Comparison of ENCODE assay signal across 20 cellular contexts in the genomic region with DNA sequence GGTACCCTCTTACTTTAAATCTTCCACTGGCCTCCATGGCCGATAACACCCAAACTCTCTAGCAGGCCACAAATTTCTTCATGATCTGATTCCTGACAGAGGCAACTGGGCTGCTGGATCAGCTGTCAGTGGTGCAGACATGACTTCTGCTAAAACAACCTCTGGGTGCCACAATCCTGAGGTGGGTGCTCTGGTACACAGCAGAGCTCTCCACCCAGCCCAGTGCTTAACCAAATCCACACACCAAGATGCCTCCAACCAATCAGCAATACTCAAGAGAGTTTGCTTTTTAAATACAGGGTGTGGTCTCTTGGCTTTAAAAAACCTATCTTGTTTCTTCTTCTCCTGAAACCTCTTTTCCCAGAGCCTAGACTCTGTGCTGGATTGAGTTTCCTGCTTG.
A peak's percentile ranks its signal among the peaks of the same experiment; 100 is the strongest.
DNase-seq lines count a peak whose midpoint lies in the region; ATAC-seq and TF ChIP-seq lines count a peak whose summit lies in the region.
"Had no signal": no experiment of that assay in that cellular context is flagged by ENCODE, and none has a peak within 500 bp of the region (broad histone marks: within the 10 kb centered on the region; RNA-seq: fewer than 3 reads in every experiment).

No MANE protein-coding gene starts in this region.

- no peak overlapping the region for H2BK12ac ChIP-seq in H9 (ENCODE audit: insufficient read length, low read depth, low read length)

- H3K9me3 ChIP-seq in BLaER1 treated with 17β-estradiol and CSF1 and Interleukin-3, amounts not matched to agents 10 nM and 100 nM (replicated peaks in 1 of 11) = peaks cover 7 to 10% (median 9%) of the 10 kb centered on the region in 11 experiments; a peak in 21 of 22 replicates
- no peaks in the 10 kb centered on the region for H3K9me3 ChIP-seq in Karpas-422 (ENCODE audit: low read length)
- H3K9me3 ChIP-seq in H9 (ENCODE audit: control insufficient read depth, low read depth, low read length) = no peaks in the 10 kb centered on the region
- H3K9me3 ChIP-seq: Caco-2 had no signal

- no peaks in the 10 kb centered on the region for H3K36me3 ChIP-seq in BLaER1 treated with 17β-estradiol and CSF1 and Interleukin-3, amounts not matched to agents 10 nM and 100 nM
- no peaks in the 10 kb centered on the region; the same call in 1 of the 2 replicates for H3K36me3 ChIP-seq in Karpas-422 (ENCODE audit: insufficient read depth, low read length)

- H2AK5ac ChIP-seq in H9 (ENCODE audit: insufficient read length, low read length) = no peak overlapping the region

- peak overlapping the region in 6 of 11 experiments; percentile 17 to 93 (median 84); a peak in 8 of 22 replicates for H3K27ac ChIP-seq in BLaER1 treated with 17β-estradiol and CSF1 and Interleukin-3, amounts not matched to agents 10 nM and 100 nM
- H3K27ac ChIP-seq in Karpas-422 (ENCODE audit: low read length) (peak overlapping the region; percentile 98), H9 (ENCODE audit: insufficient read length, low read depth, low read length) (no peak overlapping the region)

- no peaks in the 10 kb centered on the region for H4K20me1 ChIP-seq in BLaER1 treated with 17β-estradiol and CSF1 and Interleukin-3, amounts not matched to agents 10 nM and 100 nM
- H4K20me1 ChIP-seq in Karpas-422 (ENCODE audit: insufficient read depth, low read depth, low read length) (no peaks in the 10 kb centered on the region), H9 (ENCODE audit: control insufficient read depth, insufficient read depth, insufficient read length) (no peaks in the 10 kb centered on the region)

- TF ChIP-seq CTCF in activated B cell treated with CpG ODN at 0.5 μM for 24 hours (IDR thresholded peaks at IDR 0.05) (no peak), H9 (conservative IDR thresholded peaks at IDR 0.05) (no peak)

- H3K4me1 Mint-ChIP-seq in activated B cell treated with CpG ODN at 0.5 μM for 24 hours (peaks cover 87% of the 10 kb centered on the region), H9 (peaks cover 8 to 15% of the 10 kb centered on the region in 2 experiments)
- H3K4me1 Mint-ChIP-seq in stimulated activated memory B cell treated with anti-CD40 and anti-IgM and Interleukin-4, amounts not matched to agents 10 μg/mL and 1 μg/mL and 100 μg/mL, for 72 hours = peaks cover 74% of the 10 kb centered on the region
- H3K4me1 Mint-ChIP-seq: CD4-positive, alpha-beta memory T cell had no signal

- no peak overlapping the region for H3K18ac ChIP-seq in H9 (ENCODE audit: insufficient read length, low read depth, low read length)

- DNase-seq in Karpas-422 = peak; percentile 82
- DNase-seq in activated B cell treated with CpG ODN at 0.5 μM for 24 hours = no peak
- DNase-seq in H9 = no peak
- no peak for DNase-seq in G401 (ENCODE audit: low spot score)
- DNase-seq: Caco-2; CD4-positive, alpha-beta memory T cell; DMS 273 treated with DMSO at 0.1 percent for 48 hours; DND-41; GDM1; H7; HFFc6; NCI-H1694 treated with DMSO at 0.1 percent for 48 hours; NCI-H2081 treated with DMSO at 0.1 percent for 48 hours; NCI-H2171 treated with DMSO at 0.1 percent for 48 hours; NCI-H526; PC-3; SHP77 had no signal

- H3K27ac Mint-ChIP-seq in activated B cell treated with CpG ODN at 0.5 μM for 24 hours (peak overlapping the region; percentile 51), H9 (no peak overlapping the region)
- peak overlapping the region; percentile 91 for H3K27ac Mint-ChIP-seq in stimulated activated memory B cell treated with anti-CD40 and anti-IgM and Interleukin-4, amounts not matched to agents 10 μg/mL and 1 μg/mL and 100 μg/mL, for 72 hours
- H3K27ac Mint-ChIP-seq: CD4-positive, alpha-beta memory T cell; HFFc6 had no signal

- no peaks in the 10 kb centered on the region for H3K36me3 Mint-ChIP-seq in activated B cell treated with CpG ODN at 0.5 μM for 24 hours (ENCODE audit: low read depth)
- H3K36me3 Mint-ChIP-seq in stimulated activated memory B cell treated with anti-CD40 and anti-IgM and Interleukin-4, amounts not matched to agents 10 μg/mL and 1 μg/mL and 100 μg/mL, for 72 hours = no peaks in the 10 kb centered on the region
- H3K36me3 Mint-ChIP-seq in H9 (ENCODE audit: insufficient read depth in 1 of 3, low read depth in 3 of 3) = peaks cover 0 to 6% (median 5%) of the 10 kb centered on the region in 3 experiments; a peak in 4 of 7 replicates
- H3K36me3 Mint-ChIP-seq: CD4-positive, alpha-beta memory T cell had no signal

- intact Hi-C loops in activated B cell treated with CpG ODN at 0.5 μM for 24 hours (cut with micrococcal nuclease) = loop anchor here (5.0 to 10.0 kb wide), 2 partner anchors 329 to 694 kb away; a partner anchor contains a TSS

- ATAC-seq in activated B cell treated with CpG ODN at 0.5 μM for 24 hours (ENCODE audit: low read depth) = no peak
- no peak for ATAC-seq in stimulated activated memory B cell treated with anti-CD40 and anti-IgM and Interleukin-4, amounts not matched to agents 10 μg/mL and 1 μg/mL and 100 μg/mL, for 72 hours
- ATAC-seq in HG02763 (IDR thresholded peaks at IDR 0.05; ENCODE audit: unreplicated experiment) = no peak
- ATAC-seq: PC-3 had no signal

- H2BK20ac ChIP-seq in H9 (ENCODE audit: low read depth, low read length, poor library complexity, severe bottlenecking) = no peak overlapping the region

- H2BK120ac ChIP-seq in H9 (ENCODE audit: low read depth, low read length, poor library complexity, severe bottlenecking) = no peak overlapping the region

- H4K5ac ChIP-seq in H9 (ENCODE audit: insufficient read length, low read depth, low read length) = no peak overlapping the region

- no peak overlapping the region for H3K4me3 ChIP-seq in BLaER1 treated with 17β-estradiol and CSF1 and Interleukin-3, amounts not matched to agents 10 nM and 100 nM
- H3K4me3 ChIP-seq in Karpas-422 (ENCODE audit: low read length) = peak overlapping the region; percentile 66

- no peak overlapping the region for H3K23ac ChIP-seq in H9 (ENCODE audit: insufficient read length, low read depth, low read length)

- no peak overlapping the region for H3K14ac ChIP-seq in H9 (ENCODE audit: insufficient read depth, low read length)

- H2BK15ac ChIP-seq in H9 (ENCODE audit: low read depth, low read length) = no peak overlapping the region

- no peak overlapping the region for H4K91ac ChIP-seq in H9 (ENCODE audit: insufficient read length, low read depth, low read length)

- H3K79me1 ChIP-seq in H9 (ENCODE audit: insufficient read depth, low read depth, low read length, poor library complexity, severe bottlenecking) = no peaks in the 10 kb centered on the region

- CTCF ChIA-PET in activated B cell treated with CpG ODN at 0.5 μM for 24 hours (lab: Charles Lee) = interaction anchor here (0.9 kb wide), 1 partner anchor 89 kb away, joined by 3 read pairs; no protein-coding TSS in a partner anchor

- no peak overlapping the region for H3T11ph ChIP-seq in H9 (ENCODE audit: low read length)

- H3K27me3 ChIP-seq in BLaER1 treated with 17β-estradiol and CSF1 and Interleukin-3, amounts not matched to agents 10 nM and 100 nM = no peaks in the 10 kb centered on the region
- H3K27me3 ChIP-seq in Karpas-422 (ENCODE audit: low read length) = no peaks in the 10 kb centered on the region
- no peaks in the 10 kb centered on the region for H3K27me3 ChIP-seq in H9 (ENCODE audit: insufficient read depth, low read length)

- peaks cover 29 to 98% (median 82%) of the 10 kb centered on the region in 10 experiments for H3K4me1 ChIP-seq in BLaER1 treated with 17β-estradiol and CSF1 and Interleukin-3, amounts not matched to agents 10 nM and 100 nM
- H3K4me1 ChIP-seq in Karpas-422 (ENCODE audit: low read length) = peaks cover 100% of the 10 kb centered on the region
- H3K4me1 ChIP-seq in H9 (ENCODE audit: insufficient read depth, low read length) = no peaks in the 10 kb centered on the region; the same call in 1 of the 2 replicates
- H3K4me1 ChIP-seq: Caco-2 had no signal

- POLR2A ChIA-PET in activated B cell treated with CpG ODN at 0.5 μM for 24 hours (lab: Charles Lee) = interaction anchor here (0.7 to 2.5 kb wide), 2 partner anchors 16 to 164 kb away, joined by 3 to 12 read pairs; no protein-coding TSS in a partner anchor

- peak overlapping the region in 9 of 11 experiments; percentile 47 to 76 (median 69); a peak in 14 of 22 replicates for H3K4me2 ChIP-seq in BLaER1 treated with 17β-estradiol and CSF1 and Interleukin-3, amounts not matched to agents 10 nM and 100 nM
- H3K4me2 ChIP-seq in Karpas-422 (ENCODE audit: low read depth, low read length, poor library complexity, severe bottlenecking) (peak overlapping the region; percentile 77), H9 (ENCODE audit: insufficient read depth, insufficient read length, low read length) (no peak overlapping the region)

- H3K23me2 ChIP-seq in H9 (ENCODE audit: insufficient read length, low read depth, low read length, poor library complexity, severe bottlenecking) = no peaks in the 10 kb centered on the region

- H3K4ac ChIP-seq in H9 (ENCODE audit: low read depth, low read length) = no peak overlapping the region

- H3K9me3 Mint-ChIP-seq in activated B cell treated with CpG ODN at 0.5 μM for 24 hours (no peaks in the 10 kb centered on the region), H9 (peaks cover under 1 to 5% of the 10 kb centered on the region in 2 experiments; a peak in 3 of 5 replicates)
- H3K9me3 Mint-ChIP-seq in stimulated activated memory B cell treated with anti-CD40 and anti-IgM and Interleukin-4, amounts not matched to agents 10 μg/mL and 1 μg/mL and 100 μg/mL, for 72 hours = no peaks in the 10 kb centered on the region
- H3K9me3 Mint-ChIP-seq: CD4-positive, alpha-beta memory T cell; HFFc6 had no signal

- in situ Hi-C loops in G401 (cut with HindIII; ENCODE audit: low sequenced_read_pairs) = no loop called here

- no peaks in the 10 kb centered on the region for H3K9me2 ChIP-seq in Karpas-422 (replicated peaks; ENCODE audit: insufficient read depth, low read length)

- no peak overlapping the region for H3K56ac ChIP-seq in H9 (ENCODE audit: insufficient read length, low read depth, low read length)

- H3K27me3 Mint-ChIP-seq in activated B cell treated with CpG ODN at 0.5 μM for 24 hours = no peaks in the 10 kb centered on the region
- no peaks in the 10 kb centered on the region for H3K27me3 Mint-ChIP-seq in stimulated activated memory B cell treated with anti-CD40 and anti-IgM and Interleukin-4, amounts not matched to agents 10 μg/mL and 1 μg/mL and 100 μg/mL, for 72 hours
- H3K27me3 Mint-ChIP-seq in H9 (ENCODE audit: low read depth) = no peaks in the 10 kb centered on the region

- H2AFZ ChIP-seq in Karpas-422 (ENCODE audit: low read length) (no peak overlapping the region), H9 (ENCODE audit: low read length) (no peak overlapping the region)

- H4K8ac ChIP-seq in H9 (replicated peaks; ENCODE audit: insufficient read length, low read depth, low read length) = no peak overlapping the region

- H3K79me2 ChIP-seq in Karpas-422 (ENCODE audit: low read length) (no peaks in the 10 kb centered on the region), H9 (ENCODE audit: insufficient read depth, low read length) (no peaks in the 10 kb centered on the region)

- H3K4me3 Mint-ChIP-seq in activated B cell treated with CpG ODN at 0.5 μM for 24 hours = peak overlapping the region; percentile 21
- H3K4me3 Mint-ChIP-seq in stimulated activated memory B cell treated with anti-CD40 and anti-IgM and Interleukin-4, amounts not matched to agents 10 μg/mL and 1 μg/mL and 100 μg/mL, for 72 hours = no peak overlapping the region
- no peak overlapping the region for H3K4me3 Mint-ChIP-seq in H9
- H3K4me3 Mint-ChIP-seq: HFFc6 had no signal

- WGBS in H9 (ENCODE audit: extremely low coverage, insufficient read length, low lambda C conversion rate) = no CpG with 5 or more reads among the region's 1 CpG

- no peak overlapping the region for H3K9ac ChIP-seq in BLaER1 treated with 17β-estradiol and CSF1 and Interleukin-3, amounts not matched to agents 10 nM and 100 nM
- H3K9ac ChIP-seq in Karpas-422 (ENCODE audit: low read length) (peak overlapping the region; percentile 82), H9 (ENCODE audit: extremely low read depth, insufficient read length, low read length) (no peak overlapping the region)

- H2BK5ac ChIP-seq in H9 (ENCODE audit: insufficient read length, low read length) = no peak overlapping the region

Comparison
In these comparisons a context has a peak if more than half of its experiments do, and no peak if none do; other contexts are left out.
1. H3K27ac Mint-ChIP-seq: peak in activated B cell treated with CpG ODN at 0.5 μM for 24 hours (single experiment) and stimulated activated memory B cell treated with anti-CD40 and anti-IgM and Interleukin-4, amounts not matched to agents 10 μg/mL and 1 μg/mL and 100 μg/mL, for 72 hours (single experiment); none in H9 (0 of 3).